1 cellular context compared by ENCODE assay signal in genomic region chr11:86931965-86932332, GRCh38.
TF ChIP-seq lines count a peak whose summit lies in the region.

No MANE protein-coding gene starts in this region.

TF ChIP-seq in K562, 482 proteins besides CTCF, POLR2A, EP300 and RAD21 (continues in another document):
- no peak for TF ChIP-seq THRA (IDR thresholded peaks at IDR 0.05)
- TF ChIP-seq THRB (CRISPR knock-in tag; conservative IDR thresholded peaks at IDR 0.05): no peak
- no peak for TF ChIP-seq CBFB (CRISPR knock-in tag; IDR thresholded peaks at IDR 0.05)
- TF ChIP-seq DNMT1 (IDR thresholded peaks at IDR 0.05): no peak
- TF ChIP-seq KLF10 (CRISPR knock-in tag; IDR thresholded peaks at IDR 0.05): no peak
- no peak for TF ChIP-seq ZFX (CRISPR knock-in tag; IDR thresholded peaks at IDR 0.05)
- no peak for TF ChIP-seq TARDBP (IDR thresholded peaks at IDR 0.05)
- no peak; the same call in 1 of the 2 replicates for TF ChIP-seq ELF1 (tag; IDR thresholded peaks at IDR 0.05)
- TF ChIP-seq TAF7 (tag; IDR thresholded peaks at IDR 0.05): no peak
- no peak for TF ChIP-seq ZC3H8 (IDR thresholded peaks at IDR 0.05)
- no peak for TF ChIP-seq MLLT1 (IDR thresholded peaks at IDR 0.05)
- no peak for TF ChIP-seq ZNF551 (CRISPR knock-in tag; IDR thresholded peaks at IDR 0.05)
- no peak for TF ChIP-seq ZNF707 (CRISPR knock-in tag; conservative IDR thresholded peaks at IDR 0.05)
- TF ChIP-seq ZNF780A (CRISPR knock-in tag; IDR thresholded peaks at IDR 0.05): no peak
- TF ChIP-seq C11orf30 (IDR thresholded peaks at IDR 0.05; ENCODE audit: low read depth): no peak
- peak; percentile 47; the same call in 1 of the 2 replicates for TF ChIP-seq ZNF589 (CRISPR knock-in tag; IDR thresholded peaks at IDR 0.05; ENCODE audit: low read depth)
- TF ChIP-seq CREBBP (IDR thresholded peaks at IDR 0.05; ENCODE audit: low read depth, low read length): no peak
- TF ChIP-seq GABPB2 (CRISPR knock-in tag; conservative IDR thresholded peaks at IDR 0.05): no peak
- no peak for TF ChIP-seq BCLAF1 (IDR thresholded peaks at IDR 0.05; ENCODE audit: borderline replicate concordance in 1 of 2, control insufficient read depth in 1 of 2, low read depth in 2 of 2, low read length in 1 of 2)
- no peak for TF ChIP-seq ZNF277 (CRISPR knock-in tag; IDR thresholded peaks at IDR 0.05; ENCODE audit: borderline replicate concordance)
- TF ChIP-seq NCOR1 (IDR thresholded peaks at IDR 0.05): no peak
- TF ChIP-seq ZFP91 (CRISPR knock-in tag; IDR thresholded peaks at IDR 0.05): no peak
- 0 out of 2 replicates have a peak, but pooled peaks have one; percentile 10 for TF ChIP-seq OTX1 (CRISPR knock-in tag; IDR thresholded peaks at IDR 0.05)
- TF ChIP-seq CREB3 (tag; conservative IDR thresholded peaks at IDR 0.05; ENCODE audit: low read depth): no peak
- TF ChIP-seq ESRRB (CRISPR knock-in tag; IDR thresholded peaks at IDR 0.05; ENCODE audit: borderline replicate concordance): no peak
- TF ChIP-seq PRDM10 (IDR thresholded peaks at IDR 0.05; ENCODE audit: partially characterized antibody): peak; percentile 78
- no peak for TF ChIP-seq PHF8 (IDR thresholded peaks at IDR 0.05; ENCODE audit: borderline replicate concordance, low read length)
- TF ChIP-seq PCBP1 (IDR thresholded peaks at IDR 0.05; ENCODE audit: low read depth, low read length, poor library complexity, severe bottlenecking): no peak
- peak; percentile 60; the same call in 1 of the 2 replicates for TF ChIP-seq RAD51 (IDR thresholded peaks at IDR 0.05; ENCODE audit: borderline replicate concordance, low read depth)
- no peak for TF ChIP-seq ETV6 (IDR thresholded peaks at IDR 0.05; ENCODE audit: borderline replicate concordance in 1 of 2, low read depth in 2 of 2, low read length in 1 of 2)
- no peak for TF ChIP-seq ETV6 (CRISPR knock-in tag; IDR thresholded peaks at IDR 0.05; ENCODE audit: borderline replicate concordance)
- no peak for TF ChIP-seq DACH1 (IDR thresholded peaks at IDR 0.05; ENCODE audit: partially characterized antibody)
- TF ChIP-seq ZNF124 (CRISPR knock-in tag; IDR thresholded peaks at IDR 0.05): no peak
- TF ChIP-seq TSHZ1 (CRISPR knock-in tag; IDR thresholded peaks at IDR 0.05): no peak
- TF ChIP-seq TEAD2 (tag; IDR thresholded peaks at IDR 0.05): no peak
- no peak for TF ChIP-seq TRIM28 (IDR thresholded peaks at IDR 0.05)
- TF ChIP-seq HES1 (IDR thresholded peaks at IDR 0.05; ENCODE audit: low read depth): no peak
- no peak; the same call in none of the 2 replicates for TF ChIP-seq PBX2 (CRISPR knock-in tag; IDR thresholded peaks at IDR 0.05; ENCODE audit: low read depth)
- peak; percentile 96 for TF ChIP-seq PBX2 (tag; conservative IDR thresholded peaks at IDR 0.05; ENCODE audit: low read depth)
